In the genomic region with DNA sequence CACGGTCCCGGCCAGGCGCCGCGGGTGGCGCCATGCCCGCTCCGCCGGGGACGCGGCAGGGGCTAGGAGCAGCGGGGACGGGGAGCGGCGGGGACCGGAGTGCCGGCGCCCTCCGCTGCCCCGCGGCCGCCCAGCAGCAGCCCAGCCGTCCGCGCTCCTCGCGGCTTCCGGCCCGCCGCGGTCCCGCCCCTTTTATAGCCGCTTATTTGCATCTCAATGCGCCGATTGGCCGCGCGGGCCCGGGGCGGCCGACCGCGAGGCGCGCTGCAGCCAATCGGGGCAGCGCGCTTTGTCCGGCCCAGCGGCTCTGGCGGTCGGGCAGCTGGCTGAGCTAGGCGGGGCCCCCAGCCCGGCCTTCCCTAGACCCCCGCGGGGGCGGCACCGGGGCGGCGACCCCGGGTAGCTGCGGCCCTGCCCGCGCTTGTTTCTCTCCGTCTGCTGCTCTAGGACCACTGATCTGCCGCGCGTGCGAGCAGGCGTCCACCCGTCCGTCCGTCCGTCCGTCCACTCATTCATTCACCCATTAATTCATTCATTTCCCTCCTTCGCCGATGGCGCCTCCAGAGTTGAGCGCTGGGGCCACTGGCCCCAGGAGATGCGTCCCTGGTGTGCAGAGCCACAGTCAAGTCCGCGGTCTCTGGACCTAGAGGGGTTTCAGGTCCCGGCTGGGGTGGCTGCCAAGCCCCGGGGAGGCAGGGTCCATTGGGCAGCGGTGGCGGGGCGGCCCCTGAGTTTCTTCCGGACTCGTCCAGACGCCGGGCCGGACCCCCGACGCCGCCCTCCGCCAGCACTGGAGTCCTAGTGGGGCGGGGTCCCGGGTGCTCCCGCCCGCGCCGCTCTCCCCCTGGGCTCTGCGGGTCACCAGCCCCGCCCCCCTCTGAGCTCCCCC, we compare ENCODE assay signal across 8 cellular contexts. TPM values are rescaled to one million over a fixed set of nuclear protein-coding genes. Genes with fewer than 3 reads are reported as not detected.
A peak's percentile ranks its signal among the peaks of the same experiment; 100 is the strongest.
DNase-seq lines count a peak whose midpoint lies in the region; ATAC-seq and TF ChIP-seq lines count a peak whose summit lies in the region.

A gene with protein sequence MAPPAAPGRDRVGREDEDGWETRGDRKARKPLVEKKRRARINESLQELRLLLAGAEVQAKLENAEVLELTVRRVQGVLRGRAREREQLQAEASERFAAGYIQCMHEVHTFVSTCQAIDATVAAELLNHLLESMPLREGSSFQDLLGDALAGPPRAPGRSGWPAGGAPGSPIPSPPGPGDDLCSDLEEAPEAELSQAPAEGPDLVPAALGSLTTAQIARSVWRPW (minus strand): TSS at position 167 of the 889 bp plus-strand sequence. CDS start 133 bp downstream, at position 34.

- peaks cover 0 to 4% (median 0%) of the 10 kb centered on the region in 4 donors for H3K9me3 ChIP-seq in Peyer's patch

- no peaks in the 10 kb centered on the region for H3K9me3 Mint-ChIP-seq in activated T-helper 1 cell treated with anti-CD3 and anti-CD28 coated beads, Interleukin-12 subunit alpha, Interleukin-12 subunit beta, Interleukin-2, Interleukin-4 antibody, amounts not matched to agents 30 ng/mL and 10 ng/mL and 1 ng/mL, durations not matched to agents 14 hours and 24 hours and 36 hours
- no peaks in the 10 kb centered on the region for H3K9me3 Mint-ChIP-seq in nephron

- H3K36me3 Mint-ChIP-seq in activated T-helper 1 cell treated with anti-CD3 and anti-CD28 coated beads, Interleukin-12 subunit alpha, Interleukin-12 subunit beta, Interleukin-2, Interleukin-4 antibody, amounts not matched to agents 30 ng/mL and 10 ng/mL and 1 ng/mL, durations not matched to agents 14 hours and 24 hours and 36 hours (ENCODE audit: low read depth): peaks cover 4% of the 10 kb centered on the region
- peaks cover 2% of the 10 kb centered on the region for H3K36me3 Mint-ChIP-seq in nephron (ENCODE audit: low read depth)

- DNase-seq in DMS53 treated with DMSO at 0.1 percent for 48 hours (lab: John Stamatoyannopoulos, UW; ENCODE audit: unreplicated experiment) (peak; percentile 94), KG1 (lab: John Stamatoyannopoulos, UW) (peak; percentile 28), Peyer's patch (peak; percentile 84 to 95 (median 92)), fibroblast of pulmonary artery (ENCODE audit: low read depth) (peak; percentile 83)
- DNase-seq in activated T-helper 1 cell treated with anti-CD3 and anti-CD28 coated beads, Interleukin-12 subunit alpha, Interleukin-12 subunit beta, Interleukin-2, Interleukin-4 antibody, amounts not matched to agents 30 ng/mL and 10 ng/mL and 1 ng/mL, durations not matched to agents 14 hours and 24 hours and 36 hours (ENCODE audit: low spot score): peak; percentile 79
- DNase-seq in stimulated activated naive CD4-positive, alpha-beta T cell (lab: John Stamatoyannopoulos, UW): peak; percentile 43 to 68 (median 61)

- H3K27me3 ChIP-seq in Peyer's patch: no peaks in the 10 kb centered on the region

- peaks cover 37% of the 10 kb centered on the region for H3K27me3 Mint-ChIP-seq in activated T-helper 1 cell treated with anti-CD3 and anti-CD28 coated beads, Interleukin-12 subunit alpha, Interleukin-12 subunit beta, Interleukin-2, Interleukin-4 antibody, amounts not matched to agents 30 ng/mL and 10 ng/mL and 1 ng/mL, durations not matched to agents 14 hours and 24 hours and 36 hours (ENCODE audit: insufficient read depth)
- H3K27me3 Mint-ChIP-seq in nephron (ENCODE audit: low read depth): peaks cover 37% of the 10 kb centered on the region

- peak; percentile 86 for ATAC-seq in GM21723 (IDR thresholded peaks at IDR 0.05; ENCODE audit: unreplicated experiment)

- H3K27ac Mint-ChIP-seq in activated T-helper 1 cell treated with anti-CD3 and anti-CD28 coated beads, Interleukin-12 subunit alpha, Interleukin-12 subunit beta, Interleukin-2, Interleukin-4 antibody, amounts not matched to agents 30 ng/mL and 10 ng/mL and 1 ng/mL, durations not matched to agents 14 hours and 24 hours and 36 hours: no peak within 1 kb of the TSS
- H3K27ac Mint-ChIP-seq in nephron: peak within 1 kb of the TSS; percentile 8 to 72 (median 58)

- TF ChIP-seq CTCF in Peyer's patch (IDR thresholded peaks at IDR 0.05) (peak in 2 of 6 experiments; percentile 7 to 26), fibroblast of pulmonary artery (IDR thresholded peaks at IDR 0.05; ENCODE audit: low read length, missing control alignments) (no peak), nephron (IDR thresholded peaks at IDR 0.05; ENCODE audit: unreplicated experiment in 3 of 3) (no peak)

- peak within 1 kb of the TSS; percentile 49 to 83 (median 66) for H3K27ac ChIP-seq in Peyer's patch

- peaks cover 0 to 5% (median 0%) of the 10 kb centered on the region in 3 donors for H3K36me3 ChIP-seq in Peyer's patch

- no peaks in the 10 kb centered on the region for H3K4me1 Mint-ChIP-seq in activated T-helper 1 cell treated with anti-CD3 and anti-CD28 coated beads, Interleukin-12 subunit alpha, Interleukin-12 subunit beta, Interleukin-2, Interleukin-4 antibody, amounts not matched to agents 30 ng/mL and 10 ng/mL and 1 ng/mL, durations not matched to agents 14 hours and 24 hours and 36 hours (ENCODE audit: low read depth)
- peaks cover 29% of the 10 kb centered on the region for H3K4me1 Mint-ChIP-seq in nephron

- intact Hi-C loops in activated T-helper 1 cell treated with anti-CD3 and anti-CD28 coated beads, Interleukin-12 subunit alpha, Interleukin-12 subunit beta, Interleukin-2, Interleukin-4 antibody, amounts not matched to agents 30 ng/mL and 10 ng/mL and 1 ng/mL, durations not matched to agents 14 hours and 24 hours and 36 hours (cut with micrococcal nuclease): loop anchor here (1.0 kb wide), 4 partner anchors 9 to 180 kb away; a partner anchor contains a TSS

- peaks cover 0 to 37% (median 14%) of the 10 kb centered on the region in 4 donors for H3K4me1 ChIP-seq in Peyer's patch

- peak; percentile 25 to 96 for TF ChIP-seq POLR2A in Peyer's patch (IDR thresholded peaks at IDR 0.05)

- peak within 1 kb of the TSS; percentile 88 for H3K4me3 Mint-ChIP-seq in activated T-helper 1 cell treated with anti-CD3 and anti-CD28 coated beads, Interleukin-12 subunit alpha, Interleukin-12 subunit beta, Interleukin-2, Interleukin-4 antibody, amounts not matched to agents 30 ng/mL and 10 ng/mL and 1 ng/mL, durations not matched to agents 14 hours and 24 hours and 36 hours
- H3K4me3 Mint-ChIP-seq in nephron: peak within 1 kb of the TSS; percentile 85 to 93 (median 86)

- peak within 1 kb of the TSS; percentile 73 to 95 (median 84) for H3K4me3 ChIP-seq in Peyer's patch
- H3K4me3 ChIP-seq in fibroblast of pulmonary artery (replicated peaks; ENCODE audit: low read depth, low read length): peak within 1 kb of the TSS; percentile 49

RNA-seq across cellular contexts. Expression of the gene that starts here (rescaled TPM):
- 100 to 1,000 TPM in 1 of 4 donors, 10 to 100 TPM in 3; 26.6 to 128 (median 51.1) TPM for total RNA-seq in Peyer's patch
- total RNA-seq in activated T-helper 1 cell treated with anti-CD3 and anti-CD28 coated beads, Interleukin-12 subunit alpha, Interleukin-12 subunit beta, Interleukin-2, Interleukin-4 antibody, amounts not matched to agents 30 ng/mL and 10 ng/mL and 1 ng/mL, durations not matched to agents 14 hours and 24 hours and 36 hours: 10.3 and 11.2 TPM in 2 replicates

Comparison
In these comparisons a context has a peak if more than half of its experiments do, and no peak if none do; other contexts are left out.
1. Peak in every context shown above with its lines: DNase-seq, ATAC-seq, H3K4me3 ChIP-seq and H3K27ac ChIP-seq.
2. DNase-seq: peak in every context shown above with its lines; median percentile 94 in DMS53 treated with DMSO at 0.1 percent for 48 hours; 92 in Peyer's patch; 83 in fibroblast of pulmonary artery; 79 in activated T-helper 1 cell treated with anti-CD3 and anti-CD28 coated beads, Interleukin-12 subunit alpha, Interleukin-12 subunit beta, Interleukin-2, Interleukin-4 antibody, amounts not matched to agents 30 ng/mL and 10 ng/mL and 1 ng/mL, durations not matched to agents 14 hours and 24 hours and 36 hours; 61 in stimulated activated naive CD4-positive, alpha-beta T cell; 28 in KG1.